In the genomic region with DNA sequence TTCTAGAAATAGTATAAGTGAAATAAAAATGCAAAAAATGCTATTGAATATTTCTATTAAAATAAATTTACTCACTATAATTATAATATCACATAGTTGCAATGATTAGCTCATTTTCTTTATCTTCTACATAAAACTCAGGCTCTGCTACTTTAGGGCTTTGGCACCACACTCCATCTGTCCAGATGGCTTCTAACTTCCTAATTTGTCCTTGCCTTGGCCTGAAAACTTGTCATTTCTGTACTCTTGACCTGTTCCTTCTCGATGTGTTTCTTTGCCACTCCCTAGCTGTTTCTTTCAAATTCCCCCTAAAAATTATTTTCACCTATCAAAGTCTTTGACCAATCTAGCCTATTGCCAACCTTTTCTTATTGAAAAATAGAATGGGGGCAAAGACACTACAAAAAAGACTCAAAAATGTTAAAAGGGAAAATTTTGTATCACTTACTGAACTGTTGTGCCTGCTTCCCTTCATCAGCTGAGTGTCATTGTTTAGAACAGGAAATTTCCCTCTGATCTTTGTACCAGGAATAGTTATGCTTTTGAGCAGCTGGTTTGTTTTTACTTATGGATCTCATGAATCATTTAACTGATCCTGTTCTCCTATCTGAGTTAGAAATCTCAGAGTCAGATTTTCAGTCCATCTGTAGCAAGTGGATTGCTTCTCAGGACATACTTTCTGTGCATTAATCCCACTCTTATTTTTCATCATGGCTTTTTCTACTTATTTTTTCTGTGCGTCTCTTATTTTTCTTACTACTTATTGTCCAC, we compare ENCODE assay signal across 18 cellular contexts.
DNase-seq lines count a peak whose midpoint lies in the region.
"Had no signal": no experiment of that assay in that cellular context is flagged by ENCODE, and none has a peak within 500 bp of the region (broad histone marks: within the 10 kb centered on the region; RNA-seq: fewer than 3 reads in every experiment).

No MANE protein-coding gene starts in this region.

- DNase-seq in CD1c-positive myeloid dendritic cell (ENCODE audit: extremely low spot score): peak; percentile 8
- peak; percentile 50 for DNase-seq in DMS 273 treated with DMSO at 0.1 percent for 48 hours (lab: John Stamatoyannopoulos, UW)
- peak; percentile 22 for DNase-seq in NCI-H524 treated with DMSO at 0.1 percent for 48 hours (lab: John Stamatoyannopoulos, UW)
- DNase-seq in dermis blood vessel endothelial cell: peak; percentile 34
- no peak for DNase-seq in NCI-H1092 (lab: John Stamatoyannopoulos, UW)
- DNase-seq in NCI-H526 (lab: John Stamatoyannopoulos, UW): no peak
- no peak for DNase-seq in SKM-1 (lab: John Stamatoyannopoulos, UW; ENCODE audit: unreplicated experiment)
- DNase-seq: BE2C; CD4-positive, alpha-beta T cell; COR-L47; DND-41; GOT3; NCI-H1417; NCI-H1694 treated with DMSO at 0.1 percent for 48 hours; NCI-H2081 treated with DMSO at 0.1 percent for 48 hours; NCI-H510A treated with DMSO at 0.1 percent for 48 hours; SHP77 treated with DMSO at 0.1 percent for 48 hours; SK-N-SH had no signal

Comparison
In these comparisons a context has a peak if more than half of its experiments do, and no peak if none do; other contexts are left out.
1. DNase-seq: peak in CD1c-positive myeloid dendritic cell (single experiment), DMS 273 treated with DMSO at 0.1 percent for 48 hours (single experiment), NCI-H524 treated with DMSO at 0.1 percent for 48 hours (single experiment) and dermis blood vessel endothelial cell (single experiment); none in NCI-H1092 (single experiment), NCI-H526 (0 of 2) and SKM-1 (single experiment).